Comparison of ENCODE assay signal across 11 cellular contexts in the genomic region with DNA sequence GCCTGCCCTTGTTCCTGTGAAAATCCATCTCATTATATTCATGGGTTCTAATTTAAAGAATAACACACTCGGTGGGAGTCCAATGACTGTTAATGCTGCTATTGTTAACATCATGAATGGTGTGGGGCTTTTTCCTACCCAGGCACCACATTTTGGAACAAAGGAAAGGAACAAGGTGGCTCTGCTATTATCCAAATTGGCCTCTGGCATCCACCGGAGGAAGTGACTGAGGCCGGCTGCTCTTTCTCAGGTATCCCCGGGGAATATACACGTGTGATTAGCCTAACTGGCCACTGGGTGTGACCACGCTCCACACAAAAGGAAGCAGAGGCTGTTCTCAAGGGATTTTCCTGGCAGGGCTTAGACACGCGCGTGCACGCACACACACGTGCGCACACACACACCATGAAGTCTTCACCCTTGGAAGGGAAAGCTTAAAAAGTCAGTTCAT.
DNase-seq lines count a peak whose midpoint lies in the region; ATAC-seq and TF ChIP-seq lines count a peak whose summit lies in the region.
"Had no signal": no experiment of that assay in that cellular context is flagged by ENCODE, and none has a peak within 500 bp of the region (broad histone marks: within the 10 kb centered on the region; RNA-seq: fewer than 3 reads in every experiment).

No MANE protein-coding gene starts in this region.

- no peak overlapping the region for H3K4me3 ChIP-seq in gastroesophageal sphincter
- H3K4me3 ChIP-seq: K562, lung had no signal

- no peaks in the 10 kb centered on the region for H3K4me1 Mint-ChIP-seq in progenitor cell of endocrine pancreas (ENCODE audit: low read depth)
- H3K4me1 Mint-ChIP-seq in activated naive CD4-positive, alpha-beta T cell treated with anti-CD3 and anti-CD28 coated beads for 36 hours (ENCODE audit: low read depth) = peaks cover 16% of the 10 kb centered on the region

- POLR2A ChIA-PET in HEK293T (lab: Yijun Ruan, JAX) = no interaction called here

- no peaks in the 10 kb centered on the region for H3K9me3 ChIP-seq in gastroesophageal sphincter

- no peak for TF ChIP-seq EP300 in gastroesophageal sphincter (IDR thresholded peaks at IDR 0.05)

- peaks cover 9% of the 10 kb centered on the region for H3K9me3 Mint-ChIP-seq in progenitor cell of endocrine pancreas (ENCODE audit: low read depth)
- peaks cover 5% of the 10 kb centered on the region for H3K9me3 Mint-ChIP-seq in activated naive CD4-positive, alpha-beta T cell treated with anti-CD3 and anti-CD28 coated beads for 36 hours

- CTCF ChIA-PET in HEK293T (lab: Yijun Ruan, JAX) = no interaction called here
- CTCF ChIA-PET in activated naive CD4-positive, alpha-beta T cell treated with anti-CD3 and anti-CD28 coated beads for 36 hours (lab: Charles Lee) = no interaction called here

- intact Hi-C loops in activated naive CD4-positive, alpha-beta T cell treated with anti-CD3 and anti-CD28 coated beads for 36 hours (cut with micrococcal nuclease) = no loop called here

- ATAC-seq in gastroesophageal sphincter = peak; percentile 53
- no peak for ATAC-seq in GM21447 (IDR thresholded peaks at IDR 0.05; ENCODE audit: unreplicated experiment)
- ATAC-seq in GM19452 (IDR thresholded peaks at IDR 0.05; ENCODE audit: unreplicated experiment) = no peak
- ATAC-seq: K562 had no signal

- TF ChIP-seq CTCF in gastroesophageal sphincter (IDR thresholded peaks at IDR 0.05) (peak in 2 of 4 experiments; percentile 22 to 27), progenitor cell of endocrine pancreas (IDR thresholded peaks at IDR 0.05; ENCODE audit: unreplicated experiment) (peak; percentile 56)

- WGBS in gastroesophageal sphincter (ENCODE audit: low coverage in 1 of 2), 2 donors = 36 to 44% methylated on average over 2 to 9 of the region's 12 CpGs

- no peaks in the 10 kb centered on the region for H3K36me3 ChIP-seq in gastroesophageal sphincter

- DNase-seq in HEK293T (ENCODE audit: extremely low spot score) (peak; percentile 51), NCI-H774 (lab: John Stamatoyannopoulos, UW) (peak; percentile 67), progenitor cell of endocrine pancreas (ENCODE audit: low spot score, unreplicated experiment) (peak; percentile 10), NCI-H510A (lab: John Stamatoyannopoulos, UW) (no peak)
- DNase-seq in activated naive CD4-positive, alpha-beta T cell treated with anti-CD3 and anti-CD28 coated beads for 36 hours = no peak
- DNase-seq: activated naive CD8-positive, alpha-beta T cell treated with anti-CD3 and anti-CD28 coated beads, Interleukin-2, amount 10 ng/mL, durations not matched to agents 7 days and 5 days had no signal

- no peak overlapping the region for H3K4me3 Mint-ChIP-seq in progenitor cell of endocrine pancreas (ENCODE audit: low read depth)
- H3K4me3 Mint-ChIP-seq in activated naive CD4-positive, alpha-beta T cell treated with anti-CD3 and anti-CD28 coated beads for 36 hours = no peak overlapping the region
- H3K4me3 Mint-ChIP-seq: activated naive CD8-positive, alpha-beta T cell treated with anti-CD3 and anti-CD28 coated beads, Interleukin-2, amount 10 ng/mL, durations not matched to agents 7 days and 5 days had no signal

- no peak overlapping the region for H3K27ac Mint-ChIP-seq in progenitor cell of endocrine pancreas
- H3K27ac Mint-ChIP-seq in activated naive CD4-positive, alpha-beta T cell treated with anti-CD3 and anti-CD28 coated beads for 36 hours = no peak overlapping the region
- H3K27ac Mint-ChIP-seq: activated naive CD8-positive, alpha-beta T cell treated with anti-CD3 and anti-CD28 coated beads, Interleukin-2, amount 10 ng/mL, durations not matched to agents 7 days and 5 days had no signal

- H3K27me3 ChIP-seq in gastroesophageal sphincter = no peaks in the 10 kb centered on the region

- H3K27ac ChIP-seq in gastroesophageal sphincter = no peak overlapping the region

- TF ChIP-seq POLR2A in gastroesophageal sphincter (IDR thresholded peaks at IDR 0.05) = no peak

- H3K36me3 Mint-ChIP-seq in progenitor cell of endocrine pancreas (ENCODE audit: insufficient read depth) = no peaks in the 10 kb centered on the region
- no peaks in the 10 kb centered on the region for H3K36me3 Mint-ChIP-seq in activated naive CD4-positive, alpha-beta T cell treated with anti-CD3 and anti-CD28 coated beads for 36 hours (ENCODE audit: low read depth)

- no peaks in the 10 kb centered on the region for H3K27me3 Mint-ChIP-seq in progenitor cell of endocrine pancreas
- no peaks in the 10 kb centered on the region for H3K27me3 Mint-ChIP-seq in activated naive CD4-positive, alpha-beta T cell treated with anti-CD3 and anti-CD28 coated beads for 36 hours (ENCODE audit: low read depth)

- no peaks in the 10 kb centered on the region for H3K4me1 ChIP-seq in gastroesophageal sphincter

TF ChIP-seq in HEK293T, 16 proteins besides CTCF, POLR2A, EP300 and RAD21:
- TF ChIP-seq TARDBP (IDR thresholded peaks at IDR 0.05) = no peak
- no peak for TF ChIP-seq HDGF (IDR thresholded peaks at IDR 0.05; ENCODE audit: borderline replicate concordance)
- TF ChIP-seq PKNOX1 (IDR thresholded peaks at IDR 0.05) = no peak
- no peak for TF ChIP-seq ELF4 (IDR thresholded peaks at IDR 0.05)
- TF ChIP-seq ZNF384 (IDR thresholded peaks at IDR 0.05) = no peak
- TF ChIP-seq LEF1 (IDR thresholded peaks at IDR 0.05; ENCODE audit: borderline replicate concordance) = no peak
- no peak for TF ChIP-seq FOXA1 (IDR thresholded peaks at IDR 0.05)
- TF ChIP-seq BHLHE40 (IDR thresholded peaks at IDR 0.05; ENCODE audit: borderline replicate concordance) = no peak
- TF ChIP-seq ARNT (IDR thresholded peaks at IDR 0.05) = no peak
- no peak for TF ChIP-seq SP1 (IDR thresholded peaks at IDR 0.05)
- no peak for TF ChIP-seq SUZ12 (IDR thresholded peaks at IDR 0.05)

Comparison
In these comparisons a context has a peak if more than half of its experiments do, and no peak if none do; other contexts are left out.
1. DNase-seq: peak in HEK293T (single experiment), NCI-H774 (single experiment) and progenitor cell of endocrine pancreas (single experiment); none in activated naive CD4-positive, alpha-beta T cell treated with anti-CD3 and anti-CD28 coated beads for 36 hours (single experiment) and NCI-H510A (single experiment).